22 cellular contexts compared by ENCODE assay signal in the genomic region with DNA sequence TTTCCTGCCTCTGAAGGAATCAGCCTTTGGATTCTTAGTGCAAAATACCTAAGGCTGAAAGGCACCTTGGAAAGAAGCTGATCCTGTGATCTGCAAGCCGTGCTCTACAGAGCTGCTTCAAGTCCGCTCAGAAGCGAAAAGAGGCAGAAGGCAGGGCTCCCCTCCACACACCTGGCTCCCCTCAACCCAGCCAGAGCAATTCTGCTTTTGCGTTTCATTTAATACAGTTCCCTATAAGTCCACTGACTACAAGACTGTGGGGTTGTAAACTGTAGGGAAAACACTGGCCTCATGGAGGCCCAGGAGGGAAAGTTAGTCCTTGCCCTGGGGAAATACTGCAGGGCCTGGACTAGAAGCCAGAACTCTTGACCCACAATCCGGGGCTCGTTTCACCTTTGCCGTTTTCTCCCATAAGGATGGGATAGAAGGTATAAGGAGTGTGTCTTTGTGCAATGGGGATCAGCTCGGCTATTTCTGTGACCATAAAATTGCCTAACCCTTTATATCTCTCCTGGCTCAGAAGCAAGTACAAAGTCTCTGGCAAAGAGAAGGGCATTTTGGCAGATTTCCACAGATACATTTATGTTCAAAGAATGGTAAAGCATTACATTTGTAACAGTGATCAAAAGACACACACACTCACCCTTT.
A peak's percentile ranks its signal among the peaks of the same experiment; 100 is the strongest.
DNase-seq lines count a peak whose midpoint lies in the region; ATAC-seq, FAIRE-seq and TF ChIP-seq lines count a peak whose summit lies in the region.
"Had no signal": no experiment of that assay in that cellular context is flagged by ENCODE, and none has a peak within 500 bp of the region (broad histone marks: within the 10 kb centered on the region; RNA-seq: fewer than 3 reads in every experiment).

No MANE protein-coding gene starts in this region.

- no peak overlapping the region for H4K5ac ChIP-seq in H9 (ENCODE audit: insufficient read length, low read depth, low read length)

- H3K4me1 ChIP-seq in GM23338 (ENCODE audit: insufficient read depth) (peaks cover 10% of the 10 kb centered on the region; the same call in 1 of the 2 replicates), H9 (ENCODE audit: insufficient read depth, low read length) (no peaks in the 10 kb centered on the region), small intestine (ENCODE audit: control insufficient read depth in 2 of 2, insufficient read depth in 1 of 2, low read depth in 1 of 2, low read length in 1 of 2) (peaks cover 0 to 3% of the 10 kb centered on the region in 2 donors), left lung (no peaks in the 10 kb centered on the region)

- no peak overlapping the region for H4K91ac ChIP-seq in H9 (ENCODE audit: insufficient read length, low read depth, low read length)

- WGBS in H9 (ENCODE audit: extremely low coverage, insufficient read length, low lambda C conversion rate) = no CpG with 5 or more reads among the region's 8 CpGs
- WGBS in small intestine, 3 donors = 17 to 66% (median 49%) methylated on average over 8 of the region's 8 CpGs

- H3F3A ChIP-seq in GM23338 (replicated peaks; ENCODE audit: low read depth) = no peaks in the 10 kb centered on the region

- H2BK12ac ChIP-seq in H9 (ENCODE audit: insufficient read length, low read depth, low read length) = no peak overlapping the region

- H3K9me3 Mint-ChIP-seq in GM23338 (no peaks in the 10 kb centered on the region), H9 (no peaks in the 10 kb centered on the region)

- no peak overlapping the region for H3K56ac ChIP-seq in H9 (ENCODE audit: insufficient read length, low read depth, low read length)

- no peak overlapping the region for H3K27ac ChIP-seq in GM23338 (ENCODE audit: low read depth)
- H3K27ac ChIP-seq in H9 (ENCODE audit: insufficient read length, low read depth, low read length) = no peak overlapping the region
- no peak overlapping the region for H3K27ac ChIP-seq in small intestine (ENCODE audit: low read depth in 1 of 2, low read length in 1 of 2)
- no peak overlapping the region for H3K27ac ChIP-seq in left lung
- H3K27ac ChIP-seq: SK-N-MC had no signal

- no peaks in the 10 kb centered on the region for H3K23me2 ChIP-seq in H9 (ENCODE audit: insufficient read length, low read depth, low read length, poor library complexity, severe bottlenecking)

- H3K23ac ChIP-seq in H9 (ENCODE audit: insufficient read length, low read depth, low read length) = no peak overlapping the region

- H3K9ac ChIP-seq in H9 (ENCODE audit: extremely low read depth, insufficient read length, low read length) = no peak overlapping the region

- no peak overlapping the region for H4K8ac ChIP-seq in H9 (replicated peaks; ENCODE audit: insufficient read length, low read depth, low read length)

- no peak for FAIRE-seq in small intestine (lab: Jason Lieb, UNC)
- FAIRE-seq: D721Med, K562 had no signal

- no peak overlapping the region for H3K4ac ChIP-seq in H9 (ENCODE audit: low read depth, low read length)

- no peak overlapping the region for H3K14ac ChIP-seq in H9 (ENCODE audit: insufficient read depth, low read length)

- ATAC-seq in GM23338 (peak; percentile 31; the same call in 2 of the 3 replicates), HG02973 (IDR thresholded peaks at IDR 0.05; ENCODE audit: unreplicated experiment) (no peak), left lung (no peak)
- ATAC-seq: K562 had no signal

- H3K27ac Mint-ChIP-seq in GM23338 = no peak overlapping the region
- H3K27ac Mint-ChIP-seq in H9 = no peak overlapping the region
- H3K27ac Mint-ChIP-seq: CD8-positive, alpha-beta memory T cell had no signal

- H2BK5ac ChIP-seq in H9 (ENCODE audit: insufficient read length, low read length) = no peak overlapping the region

- H3K36me3 Mint-ChIP-seq in GM23338 (ENCODE audit: low read depth) (no peaks in the 10 kb centered on the region), H9 (ENCODE audit: insufficient read depth in 1 of 3, low read depth in 3 of 3) (no peaks in the 10 kb centered on the region)
- H3K36me3 Mint-ChIP-seq: CD8-positive, alpha-beta memory T cell had no signal

- 0 out of 2 replicates have a peak, but pooled peaks cover 4% of the 10 kb centered on the region for H3K9me2 ChIP-seq in GM23338 (ENCODE audit: insufficient read depth)

- H3K4me3 Mint-ChIP-seq in GM23338 (no peak overlapping the region), H9 (no peak overlapping the region)
- H3K4me3 Mint-ChIP-seq: CD8-positive, alpha-beta memory T cell had no signal

- no peaks in the 10 kb centered on the region for H3K9me3 ChIP-seq in H9 (ENCODE audit: control insufficient read depth, low read depth, low read length)
- no peaks in the 10 kb centered on the region for H3K9me3 ChIP-seq in small intestine (ENCODE audit: control insufficient read depth, low read depth)
- H3K9me3 ChIP-seq in left lung = peaks cover 0 to 4% of the 10 kb centered on the region in 2 donors

- H3K27me3 Mint-ChIP-seq in GM23338 (ENCODE audit: insufficient read depth, low read depth, poor library complexity) (peaks cover 2% of the 10 kb centered on the region), H9 (ENCODE audit: low read depth) (peaks cover 11% of the 10 kb centered on the region)

- H3K79me1 ChIP-seq in H9 (ENCODE audit: insufficient read depth, low read depth, low read length, poor library complexity, severe bottlenecking) = no peaks in the 10 kb centered on the region

- no peaks in the 10 kb centered on the region for H3K36me3 ChIP-seq in GM23338 (ENCODE audit: insufficient read depth)
- no peaks in the 10 kb centered on the region for H3K36me3 ChIP-seq in small intestine (ENCODE audit: control insufficient read depth in 2 of 2, insufficient read depth in 2 of 2, low read length in 2 of 2)
- H3K36me3 ChIP-seq in left lung = no peaks in the 10 kb centered on the region

- H2AFZ ChIP-seq in GM23338 (0 out of 2 replicates have a peak overlapping the region, but pooled peaks have one; percentile 88), H9 (ENCODE audit: low read length) (no peak overlapping the region)

- no peak overlapping the region for H2AK5ac ChIP-seq in H9 (ENCODE audit: insufficient read length, low read length)

- H2BK15ac ChIP-seq in H9 (ENCODE audit: low read depth, low read length) = no peak overlapping the region

- TF ChIP-seq CTCF in GM23338 (conservative IDR thresholded peaks at IDR 0.05; ENCODE audit: low read depth in 2 of 2) (no peak), H9 (conservative IDR thresholded peaks at IDR 0.05) (no peak), left lung (IDR thresholded peaks at IDR 0.05) (no peak)

- no peak overlapping the region for H3K18ac ChIP-seq in H9 (ENCODE audit: insufficient read length, low read depth, low read length)

- H3K4me3 ChIP-seq in GM23338 (no peak overlapping the region), small intestine (ENCODE audit: low read depth in 1 of 2, low read length in 2 of 2) (no peak overlapping the region), left lung (no peak overlapping the region)
- H3K4me3 ChIP-seq: K562, SK-N-MC had no signal

- no peak overlapping the region for H3T11ph ChIP-seq in H9 (ENCODE audit: low read length)

- H4K20me1 ChIP-seq in GM23338 (replicated peaks; ENCODE audit: insufficient read depth) (no peaks in the 10 kb centered on the region), H9 (ENCODE audit: control insufficient read depth, insufficient read depth, insufficient read length) (peaks cover 4% of the 10 kb centered on the region)

- intact Hi-C loops in left lung (cut with DNase I) = no loop called here

- H3K27me3 ChIP-seq in GM23338 (ENCODE audit: insufficient read depth) (no peaks in the 10 kb centered on the region), H9 (ENCODE audit: insufficient read depth, low read length) (no peaks in the 10 kb centered on the region), small intestine (ENCODE audit: control insufficient read depth in 2 of 2, insufficient read depth in 2 of 2, low read length in 2 of 2) (no peaks in the 10 kb centered on the region), left lung (no peaks in the 10 kb centered on the region)

- no peak overlapping the region for H3K4me2 ChIP-seq in GM23338
- no peak overlapping the region for H3K4me2 ChIP-seq in H9 (ENCODE audit: insufficient read depth, insufficient read length, low read length)

- DNase-seq in GM23338 (ENCODE audit: low spot score) = peak; percentile 27
- peak; percentile 26 for DNase-seq in H9
- peak; percentile 36 for DNase-seq in islet precursor cell
- peak; percentile 83 for DNase-seq in small intestine
- no peak for DNase-seq in occipital lobe (lab: John Stamatoyannopoulos, UW)
- DNase-seq in left lung = no peak
- DNase-seq: ACHN; C1 segment of cervical spinal cord; CD8-positive, alpha-beta memory T cell; DND-41; GDM1; HCEC 1CT; NCI-H1105 treated with DMSO at 0.1 percent for 48 hours; NCI-H1694 treated with DMSO at 0.1 percent for 48 hours; NCI-H2107; NCI-H510A; NCI-H748 treated with DMSO at 0.1 percent for 48 hours; SHP77 had no signal

- H3K4me1 Mint-ChIP-seq in GM23338 (peaks cover 7% of the 10 kb centered on the region; the same call in 2 of the 3 replicates), H9 (peaks cover 17 to 19% of the 10 kb centered on the region in 2 experiments)
- H3K4me1 Mint-ChIP-seq: CD8-positive, alpha-beta memory T cell had no signal

- H2BK120ac ChIP-seq in H9 (ENCODE audit: low read depth, low read length, poor library complexity, severe bottlenecking) = no peak overlapping the region

- H2BK20ac ChIP-seq in H9 (ENCODE audit: low read depth, low read length, poor library complexity, severe bottlenecking) = no peak overlapping the region

- H3K79me2 ChIP-seq in GM23338 (replicated peaks; ENCODE audit: insufficient read depth) = no peaks in the 10 kb centered on the region
- H3K79me2 ChIP-seq in H9 (ENCODE audit: insufficient read depth, low read length) = no peaks in the 10 kb centered on the region

TF ChIP-seq in GM23338, 12 proteins besides CTCF, POLR2A, EP300 and RAD21 (continues in another document):
- TF ChIP-seq EZH2phosphoT487 (IDR thresholded peaks at IDR 0.05; ENCODE audit: unreplicated experiment) (no peak), EZH2 (IDR thresholded peaks at IDR 0.05; ENCODE audit: low read depth, unreplicated experiment) (no peak)

Comparison
In these comparisons a context has a peak if more than half of its experiments do, and no peak if none do; other contexts are left out.
1. DNase-seq: peak in GM23338 (single experiment), H9 (single experiment), islet precursor cell (single experiment) and small intestine (single experiment); none in occipital lobe (single experiment) and left lung (0 of 2).